In the genomic region with DNA sequence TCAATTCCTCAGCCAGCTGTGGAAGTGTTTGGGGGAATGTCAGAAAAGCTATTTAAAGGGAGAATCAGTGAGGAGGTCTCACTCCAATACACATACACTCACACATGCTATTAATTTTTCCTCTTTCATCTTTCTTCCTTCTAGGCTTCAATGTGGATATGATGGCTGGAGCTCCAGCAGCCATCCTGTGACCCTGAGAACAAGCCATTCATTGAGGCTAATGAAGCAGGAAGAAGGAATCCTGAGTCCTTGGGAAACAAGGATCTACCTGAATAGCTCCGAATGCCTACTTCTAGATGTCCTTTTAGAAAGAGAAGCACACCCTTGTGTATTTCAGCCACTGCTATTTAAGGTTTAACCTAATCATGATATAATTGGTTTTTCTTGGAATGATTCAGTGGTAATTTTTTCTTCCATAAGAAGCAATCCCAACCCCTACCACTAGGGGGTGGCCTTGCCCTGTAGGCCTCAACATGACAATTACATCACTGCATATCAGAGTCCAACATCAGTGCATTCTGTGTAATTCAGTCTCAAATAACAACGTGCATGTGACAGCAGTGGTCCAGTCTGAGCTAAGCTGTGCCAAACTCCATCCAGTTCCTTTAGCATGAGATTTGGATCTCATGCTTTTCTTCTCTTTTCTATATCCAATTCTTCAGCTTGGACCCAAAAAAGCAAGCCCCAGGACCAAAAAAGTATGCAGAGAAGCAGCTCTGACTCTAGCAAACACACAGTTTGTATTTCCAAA, we compare ENCODE assay signal across 8 cellular contexts.
DNase-seq lines count a peak whose midpoint lies in the region; ATAC-seq and TF ChIP-seq lines count a peak whose summit lies in the region.

No MANE protein-coding gene starts in this region.

- no peaks in the 10 kb centered on the region for H3F3A ChIP-seq in OCI-LY1 (ENCODE audit: insufficient read depth, low read length)

- H3K27me3 ChIP-seq in BLaER1 treated with 17β-estradiol and CSF1 and Interleukin-3, amounts not matched to agents 10 nM and 100 nM = no peaks in the 10 kb centered on the region
- no peaks in the 10 kb centered on the region for H3K27me3 ChIP-seq in OCI-LY1 (ENCODE audit: insufficient read depth, low read length)
- H3K27me3 ChIP-seq in esophagus squamous epithelium = no peaks in the 10 kb centered on the region
- H3K27me3 ChIP-seq in neuron (ENCODE audit: insufficient read depth, low read length) = no peaks in the 10 kb centered on the region
- H3K27me3 ChIP-seq in suprapubic skin = no peaks in the 10 kb centered on the region

- H3K36me3 ChIP-seq in BLaER1 treated with 17β-estradiol and CSF1 and Interleukin-3, amounts not matched to agents 10 nM and 100 nM = no peaks in the 10 kb centered on the region
- H3K36me3 ChIP-seq in OCI-LY1 (ENCODE audit: insufficient read depth, low read length) (no peaks in the 10 kb centered on the region), esophagus squamous epithelium (no peaks in the 10 kb centered on the region), neuron (ENCODE audit: insufficient read depth, low read length) (no peaks in the 10 kb centered on the region), suprapubic skin (no peaks in the 10 kb centered on the region)

- peak; percentile 59 for ATAC-seq in GM18909 (IDR thresholded peaks at IDR 0.05; ENCODE audit: poor library complexity, unreplicated experiment)
- ATAC-seq in HG03520 (IDR thresholded peaks at IDR 0.05; ENCODE audit: unreplicated experiment) = peak; percentile 36

- H3K79me2 ChIP-seq in OCI-LY1 (ENCODE audit: insufficient read depth, low read length) = no peaks in the 10 kb centered on the region

- TF ChIP-seq EP300 in suprapubic skin (IDR thresholded peaks at IDR 0.05) = no peak

- intact Hi-C loops in esophagus squamous epithelium (cut with DNase I) = loop anchor here (5.0 kb wide), 1 partner anchor 241 kb away; no protein-coding TSS in a partner anchor

- peak overlapping the region; percentile 11 to 59 (median 33); a peak in 19 of 22 replicates for H3K27ac ChIP-seq in BLaER1 treated with 17β-estradiol and CSF1 and Interleukin-3, amounts not matched to agents 10 nM and 100 nM
- H3K27ac ChIP-seq in OCI-LY1 (ENCODE audit: low read depth, low read length, poor library complexity, severe bottlenecking) = peak overlapping the region; percentile 74
- peak overlapping the region in 1 of 4 donors; percentile 25 for H3K27ac ChIP-seq in esophagus squamous epithelium
- no peak overlapping the region for H3K27ac ChIP-seq in suprapubic skin

- no peak overlapping the region for H2AFZ ChIP-seq in OCI-LY1 (ENCODE audit: low read length)
- peak overlapping the region; percentile 2 for H2AFZ ChIP-seq in neuron (ENCODE audit: low read depth, low read length)

- peak overlapping the region in 8 of 11 experiments; percentile 2 to 42 (median 16); a peak in 7 of 22 replicates for H3K9ac ChIP-seq in BLaER1 treated with 17β-estradiol and CSF1 and Interleukin-3, amounts not matched to agents 10 nM and 100 nM
- H3K9ac ChIP-seq in OCI-LY1 (ENCODE audit: low read length) = no peak overlapping the region; the same call in 1 of the 2 replicates

- peaks cover 0 to 14% (median 0%) of the 10 kb centered on the region in 11 experiments; a peak in 2 of 22 replicates for H3K9me3 ChIP-seq in BLaER1 treated with 17β-estradiol and CSF1 and Interleukin-3, amounts not matched to agents 10 nM and 100 nM (replicated peaks in 1 of 11)
- H3K9me3 ChIP-seq in OCI-LY1 (ENCODE audit: low read length) (no peaks in the 10 kb centered on the region), esophagus squamous epithelium (no peaks in the 10 kb centered on the region), neuron (ENCODE audit: low read length) (no peaks in the 10 kb centered on the region), suprapubic skin (no peaks in the 10 kb centered on the region)

- H3K4me2 ChIP-seq in BLaER1 treated with 17β-estradiol and CSF1 and Interleukin-3, amounts not matched to agents 10 nM and 100 nM = peak overlapping the region; percentile 48 to 73 (median 61)
- peak overlapping the region; percentile 42 for H3K4me2 ChIP-seq in OCI-LY1 (ENCODE audit: low read length)

- peaks cover 18 to 89% (median 23%) of the 10 kb centered on the region in 10 experiments for H3K4me1 ChIP-seq in BLaER1 treated with 17β-estradiol and CSF1 and Interleukin-3, amounts not matched to agents 10 nM and 100 nM
- H3K4me1 ChIP-seq in OCI-LY1 (ENCODE audit: insufficient read depth, low read length, severe bottlenecking) (peaks cover 16% of the 10 kb centered on the region), esophagus squamous epithelium (peaks cover 0 to 4% (median 0%) of the 10 kb centered on the region in 3 donors), neuron (ENCODE audit: insufficient read depth, low read length) (peaks cover 4% of the 10 kb centered on the region), suprapubic skin (no peaks in the 10 kb centered on the region)

- WGBS in esophagus squamous epithelium, 2 donors = 13 to 23% methylated on average over 2 of the region's 2 CpGs
- WGBS in suprapubic skin = 29% methylated on average over 2 of the region's 2 CpGs

- peak; percentile 40 for DNase-seq in activated T-cell treated with anti-CD3 and anti-CD28 coated beads for 48 hours (ENCODE audit: low read depth)
- peak; percentile 5 for DNase-seq in esophagus squamous epithelium (lab: John Stamatoyannopoulos, UW)
- DNase-seq in suprapubic skin (ENCODE audit: low spot score in 2 of 2) = no peak

- no peak overlapping the region; a peak in 1 of 20 replicates for H3K4me3 ChIP-seq in BLaER1 treated with 17β-estradiol and CSF1 and Interleukin-3, amounts not matched to agents 10 nM and 100 nM
- H3K4me3 ChIP-seq in OCI-LY1 (ENCODE audit: low read depth, low read length, poor library complexity, severe bottlenecking) = no peak overlapping the region
- H3K4me3 ChIP-seq in esophagus squamous epithelium = no peak overlapping the region
- no peak overlapping the region for H3K4me3 ChIP-seq in neuron (ENCODE audit: low read length)
- no peak overlapping the region for H3K4me3 ChIP-seq in suprapubic skin

- TF ChIP-seq POLR2A in esophagus squamous epithelium (IDR thresholded peaks at IDR 0.05) = no peak
- TF ChIP-seq POLR2A in suprapubic skin (IDR thresholded peaks at IDR 0.05) = no peak

- no peaks in the 10 kb centered on the region for H4K20me1 ChIP-seq in BLaER1 treated with 17β-estradiol and CSF1 and Interleukin-3, amounts not matched to agents 10 nM and 100 nM
- H4K20me1 ChIP-seq in OCI-LY1 (ENCODE audit: insufficient read depth, low read length) = no peaks in the 10 kb centered on the region

- no peaks in the 10 kb centered on the region for H3K9me2 ChIP-seq in OCI-LY1 (ENCODE audit: low read depth, low read length)

- TF ChIP-seq CTCF in OCI-LY1 (IDR thresholded peaks at IDR 0.05; ENCODE audit: low read length) (peak; percentile 71), esophagus squamous epithelium (IDR thresholded peaks at IDR 0.05) (peak; percentile 86 to 97 (median 90)), suprapubic skin (IDR thresholded peaks at IDR 0.05) (peak; percentile 86 to 92)

Comparison
In these comparisons a context has a peak if more than half of its experiments do, and no peak if none do; other contexts are left out.
1. DNase-seq: peak in activated T-cell treated with anti-CD3 and anti-CD28 coated beads for 48 hours (single experiment) and esophagus squamous epithelium (single experiment); none in suprapubic skin (0 of 2).
2. Peak in every context shown above with its lines, with median percentiles within 50 percentile points of each other: CTCF ChIP-seq.